Comparison of ENCODE assay signal across 17 cellular contexts in the genomic region with DNA sequence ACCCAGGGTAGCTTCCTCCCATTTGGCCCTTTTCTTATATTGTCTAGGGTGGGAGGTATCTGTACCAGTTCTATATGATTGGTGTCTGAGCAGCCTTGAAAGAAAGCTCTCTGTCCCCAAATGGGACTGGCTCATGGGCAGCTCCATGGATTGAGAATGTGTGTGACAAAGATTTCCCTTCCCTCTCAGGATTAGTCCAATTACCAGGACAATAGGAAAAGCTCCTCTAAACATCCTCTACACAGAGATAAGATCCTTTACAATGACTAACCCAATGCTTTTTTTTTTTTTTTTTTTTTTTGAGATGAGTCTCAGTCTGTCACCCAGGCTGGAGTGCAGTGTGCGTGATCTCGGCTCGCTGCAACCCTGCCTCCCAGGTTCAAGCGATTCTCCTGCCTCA.
DNase-seq lines count a peak whose midpoint lies in the region; TF ChIP-seq lines count a peak whose summit lies in the region.
"Had no signal": no experiment of that assay in that cellular context is flagged by ENCODE, and none has a peak within 500 bp of the region (broad histone marks: within the 10 kb centered on the region; RNA-seq: fewer than 3 reads in every experiment).

No MANE protein-coding gene starts in this region.

- H3K9ac ChIP-seq in neural progenitor cell = no peak overlapping the region

- DNase-seq in A673 (ENCODE audit: low spot score) = peak; percentile 60
- DNase-seq in NCI-H82 (lab: John Stamatoyannopoulos, UW) = peak; percentile 80
- peak; percentile 46 for DNase-seq in neural progenitor cell (ENCODE audit: low spot score)
- DNase-seq in NK-92 treated with Interleukin-12 subunit alpha and Interleukin-12 subunit beta, amount 100 ng/mL, for 24 hours (lab: John Stamatoyannopoulos, UW) = no peak
- DNase-seq in NCI-H2196 treated with DMSO at 0.1 percent for 48 hours (lab: John Stamatoyannopoulos, UW; ENCODE audit: unreplicated experiment) = no peak
- DNase-seq in NCI-H345 (lab: John Stamatoyannopoulos, UW) = no peak
- DNase-seq: 8988T; C1 segment of cervical spinal cord; CD4-positive, alpha-beta memory T cell; COR-L47; DMS53; DND-41; HFFc6 had no signal

- no peaks in the 10 kb centered on the region for H3F3A ChIP-seq in neural progenitor cell (ENCODE audit: low read depth)

- H3K4me1 Mint-ChIP-seq in neural progenitor cell = no peaks in the 10 kb centered on the region
- H3K4me1 Mint-ChIP-seq: CD4-positive, alpha-beta memory T cell had no signal

- TF ChIP-seq CTCF in A673 (conservative IDR thresholded peaks at IDR 0.05; ENCODE audit: low read depth, low read length) (no peak), VCaP (conservative IDR thresholded peaks at IDR 0.05) (no peak), neural progenitor cell (IDR thresholded peaks at IDR 0.05) (no peak)

- BruUV-seq in A673 (replicated peaks; lab: Mats Ljungman, UMichigan) = no TSS peak

- no peak overlapping the region for H3K27ac Mint-ChIP-seq in neural progenitor cell
- H3K27ac Mint-ChIP-seq: CD4-positive, alpha-beta memory T cell; GM23338; HFFc6 had no signal

- H3K9me3 ChIP-seq in A673 (ENCODE audit: low read depth, low read length, poor library complexity, severe bottlenecking) (no peaks in the 10 kb centered on the region), neural progenitor cell (ENCODE audit: low read depth) (no peaks in the 10 kb centered on the region)
- H3K9me3 ChIP-seq: A549, HAP-1 had no signal

- no peaks in the 10 kb centered on the region for H3K9me3 Mint-ChIP-seq in neural progenitor cell
- H3K9me3 Mint-ChIP-seq: GM23338 had no signal

- CTCF ChIA-PET in A673 (lab: Charles Lee) = interaction anchor here (0.6 kb wide), 1 partner anchor 115 kb away, joined by 8 read pairs; no protein-coding TSS in a partner anchor

- no peaks in the 10 kb centered on the region for H3K27me3 ChIP-seq in A673 (replicated peaks; ENCODE audit: insufficient read depth, low read depth, low read length, poor library complexity)
- no peaks in the 10 kb centered on the region for H3K27me3 ChIP-seq in neural progenitor cell

- intact Hi-C loops in A673 (cut with micrococcal nuclease; ENCODE audit: unreplicated experiment) = no loop called here

- H3K4me3 ChIP-seq in A673 (ENCODE audit: low read depth, low read length, poor library complexity, severe bottlenecking) (no peak overlapping the region), neural progenitor cell (no peak overlapping the region)
- H3K4me3 ChIP-seq: A549, GM23338, HAP-1 had no signal

- H3K4me1 ChIP-seq in A673 (ENCODE audit: insufficient read depth, low read length, poor library complexity, severe bottlenecking) (peaks cover 21% of the 10 kb centered on the region), neural progenitor cell (no peaks in the 10 kb centered on the region)
- H3K4me1 ChIP-seq: HAP-1 had no signal

- no peaks in the 10 kb centered on the region for H4K20me1 ChIP-seq in neural progenitor cell (ENCODE audit: low read depth)

- H3K4me3 Mint-ChIP-seq in neural progenitor cell = no peak overlapping the region
- H3K4me3 Mint-ChIP-seq: CD4-positive, alpha-beta memory T cell; GM23338; HFFc6 had no signal

- H3K79me2 ChIP-seq in neural progenitor cell (ENCODE audit: low read depth) = no peaks in the 10 kb centered on the region

- no peak overlapping the region for H2AFZ ChIP-seq in neural progenitor cell (replicated peaks)

- POLR2A ChIA-PET in A673 (lab: Charles Lee; ENCODE audit: low non-redundant PET) = no interaction called here

- no peak overlapping the region for H3K4me2 ChIP-seq in neural progenitor cell
- H3K4me2 ChIP-seq: A549, GM23338 had no signal

- H3K27me3 Mint-ChIP-seq in neural progenitor cell (ENCODE audit: insufficient read depth, low read depth) = peaks cover 2% of the 10 kb centered on the region
- H3K27me3 Mint-ChIP-seq: CD4-positive, alpha-beta memory T cell had no signal

- H3K36me3 ChIP-seq in A673 (ENCODE audit: insufficient read depth, low read length, poor library complexity, severe bottlenecking) (no peaks in the 10 kb centered on the region), neural progenitor cell (no peaks in the 10 kb centered on the region)
- H3K36me3 ChIP-seq: HAP-1 had no signal

- H3K36me3 Mint-ChIP-seq in neural progenitor cell = no peaks in the 10 kb centered on the region
- H3K36me3 Mint-ChIP-seq: CD4-positive, alpha-beta memory T cell had no signal

- no peak overlapping the region for H3K27ac ChIP-seq in A673 (ENCODE audit: low read depth, low read length, poor library complexity, severe bottlenecking)
- H3K27ac ChIP-seq in VCaP = peak overlapping the region; percentile 46; the same call in 1 of the 2 replicates
- no peak overlapping the region for H3K27ac ChIP-seq in neural progenitor cell
- H3K27ac ChIP-seq: A549 had no signal

Comparison
In these comparisons a context has a peak if more than half of its experiments do, and no peak if none do; other contexts are left out.
1. DNase-seq: peak in A673 (single experiment), NCI-H82 (single experiment) and neural progenitor cell (single experiment); none in NK-92 treated with Interleukin-12 subunit alpha and Interleukin-12 subunit beta, amount 100 ng/mL, for 24 hours (single experiment), NCI-H2196 treated with DMSO at 0.1 percent for 48 hours (single experiment) and NCI-H345 (single experiment).